Comparison of ENCODE assay signal across 4 cellular contexts in genomic region chr1:148426385-148426784, GRCh38. TPM values are rescaled to one million over a fixed set of nuclear protein-coding genes. Genes with fewer than 3 reads are reported as not detected.
"Had no signal": no experiment of that assay in that cellular context is flagged by ENCODE, and none has a peak within 500 bp of the region (broad histone marks: within the 10 kb centered on the region; RNA-seq: fewer than 3 reads in every experiment).

No MANE protein-coding gene starts in this region.

RNA-seq across cellular contexts. Expression of gene PPIAL4G, which starts 56.7 kb away (rescaled TPM):
- total RNA-seq: activated T-helper 1 cell treated with anti-CD3 and anti-CD28 coated beads, Interleukin-12 subunit alpha, Interleukin-12 subunit beta, Interleukin-2, Interleukin-4 antibody, amounts not matched to agents 30 ng/mL and 10 ng/mL and 1 ng/mL, durations not matched to agents 14 hours and 24 hours and 36 hours; OCI-LY7; Right ventricle myocardium inferior had no signal
- polyA plus RNA-seq: aorta had no signal
